In genomic region chr20:41173161-41173721, GRCh38 we compare ENCODE assay signal across 8 cellular contexts. TPM values are rescaled to one million over a fixed set of nuclear protein-coding genes. Genes with fewer than 3 reads are reported as not detected.
DNase-seq lines count a peak whose midpoint lies in the region; ATAC-seq, FAIRE-seq and TF ChIP-seq lines count a peak whose summit lies in the region.

No MANE protein-coding gene starts in this region.

- no peaks in the 10 kb centered on the region for H3K27me3 Mint-ChIP-seq in CD8-positive, alpha-beta memory T cell
- H3K27me3 Mint-ChIP-seq in HFFc6 (ENCODE audit: insufficient read depth) (peaks cover 15% of the 10 kb centered on the region), mesothelial cell of epicardium (ENCODE audit: low read depth) (no peaks in the 10 kb centered on the region)

- no peak overlapping the region for H3K27ac ChIP-seq in CD8-positive, alpha-beta memory T cell (ENCODE audit: low read depth, low read length)
- no peak overlapping the region for H3K27ac ChIP-seq in H1 (ENCODE audit: low read depth, low read length)

- no peak overlapping the region for H3K18ac ChIP-seq in H1 (ENCODE audit: extremely low read depth, low read length)

- no peaks in the 10 kb centered on the region for H3K23me2 ChIP-seq in H1 (ENCODE audit: low read depth, low read length)

- peaks cover 68% of the 10 kb centered on the region for H3K36me3 ChIP-seq in CD8-positive, alpha-beta memory T cell (ENCODE audit: insufficient read depth, low read length)
- H3K36me3 ChIP-seq in H1 (ENCODE audit: control insufficient read depth in 2 of 4, insufficient read depth in 4 of 4, low read length in 3 of 4), result peaks cover 37 to 77% (median 64%) of the 10 kb centered on the region in 4 experiments

- POLR2A ChIA-PET in CD8-positive, alpha-beta memory T cell (lab: Charles Lee), result interaction anchor here (0.7 to 1.6 kb wide), 3 partner anchors 31 to 167 kb away, joined by 3 to 5 read pairs (median 5); partner anchors contain the start of gene LPIN3
- POLR2A ChIA-PET in H1 (lab: Charles Lee; ENCODE audit: partially characterized antibody), result interaction anchor here (0.8 to 1.6 kb wide), 6 partner anchors 7 to 167 kb away, joined by 3 to 5 read pairs (median 3); partner anchors contain the start of genes LPIN3 and PLCG1

- no peak overlapping the region for H2BK12ac ChIP-seq in H1 (ENCODE audit: low read depth, low read length)

- H4K5ac ChIP-seq in H1 (ENCODE audit: insufficient read length, low read depth, low read length), result no peak overlapping the region

- no peak overlapping the region for H2BK15ac ChIP-seq in H1 (ENCODE audit: low read length)

- TF ChIP-seq CTCF in HFFc6 (IDR thresholded peaks at IDR 0.05) (peak; percentile 95), H1 (IDR thresholded peaks at IDR 0.05; ENCODE audit: control extremely low read depth in 1 of 3, insufficient read depth in 1 of 3, low read depth in 1 of 3, low read length in 3 of 3) (peak; percentile 95 to 98 (median 97)), mesothelial cell of epicardium (IDR thresholded peaks at IDR 0.05; ENCODE audit: unreplicated experiment) (peak; percentile 79)

- 60% methylated on average over 9 of the region's 9 CpGs; no CpG with 5 or more reads in 1 of the 2 experiments for WGBS in H1 (ENCODE audit: extremely low coverage in 1 of 2, insufficient coverage in 1 of 2, insufficient read length in 1 of 2, insufficient replicate concordance in 2 of 2, low coverage in 1 of 2, low lambda C conversion rate in 2 of 2, missing lambda C conversion rate in 1 of 2), 2 experiments

- no peak overlapping the region for H3K14ac ChIP-seq in H1 (ENCODE audit: insufficient read length)

- peak; percentile 43 to 69 (median 49) for DNase-seq in CD8-positive, alpha-beta memory T cell
- DNase-seq in HFFc6 (peak; percentile 54), NCI-H748 treated with DMSO at 0.1 percent for 48 hours (lab: John Stamatoyannopoulos, UW) (peak; percentile 34), H1 (ENCODE audit: low read depth in 1 of 2, low spot score in 2 of 2) (peak; percentile 38 to 93), mesothelial cell of epicardium (ENCODE audit: low spot score in 2 of 2, unreplicated experiment in 2 of 2) (peak; percentile 58 to 85)
- peak; percentile 32 to 49 for DNase-seq in activated CD8-positive, alpha-beta memory T cell treated with anti-CD3 and anti-CD28 coated beads for 4 hours (ENCODE audit: low read depth in 2 of 2)
- peak; percentile 19 to 35 for DNase-seq in stimulated activated CD8-positive, alpha-beta memory T cell treated with anti-CD3 and anti-CD28 coated beads, Interleukin-15, amount 100 ng/mL, for 4 hours (ENCODE audit: low read depth in 2 of 2)

- no peak overlapping the region for H4K91ac ChIP-seq in H1 (replicated peaks; ENCODE audit: insufficient read length, low read length)

- no peaks in the 10 kb centered on the region for H3K9me3 ChIP-seq in CD8-positive, alpha-beta memory T cell (ENCODE audit: low read length)
- H3K9me3 ChIP-seq in H1 (ENCODE audit: insufficient read depth in 2 of 2, low read depth in 1 of 2, low read length in 1 of 2), result no peaks in the 10 kb centered on the region

- H3K36me3 Mint-ChIP-seq in CD8-positive, alpha-beta memory T cell, result peaks cover 0 to 96% (median 22%) of the 10 kb centered on the region in 3 donors
- H3K36me3 Mint-ChIP-seq in HFFc6 (ENCODE audit: low read depth), result peaks cover 34% of the 10 kb centered on the region
- peaks cover 42% of the 10 kb centered on the region for H3K36me3 Mint-ChIP-seq in mesothelial cell of epicardium

- H3K27me3 ChIP-seq in CD8-positive, alpha-beta memory T cell (ENCODE audit: insufficient read depth, low read length, poor library complexity, severe bottlenecking), result no peaks in the 10 kb centered on the region
- H3K27me3 ChIP-seq in H1 (replicated peaks in 1 of 4; ENCODE audit: control insufficient read depth in 3 of 4, extremely low read depth in 1 of 4, insufficient read depth in 3 of 4, low read length in 3 of 4), result no peaks in the 10 kb centered on the region

- H4K8ac ChIP-seq in H1 (ENCODE audit: extremely low read depth, insufficient read depth, low read length), result no peak overlapping the region

- no peak overlapping the region for H3K4me3 ChIP-seq in CD8-positive, alpha-beta memory T cell (ENCODE audit: low read length)
- no peak overlapping the region for H3K4me3 ChIP-seq in H1 (ENCODE audit: extremely low read depth in 1 of 4, insufficient read depth in 2 of 4, low read depth in 3 of 4, low read length in 4 of 4)

- no peak overlapping the region for H2BK20ac ChIP-seq in H1 (ENCODE audit: low read length)

- H3K56ac ChIP-seq in H1 (replicated peaks; ENCODE audit: insufficient read length, low read depth, low read length), result no peak overlapping the region

- no peak for ATAC-seq in GM21528 (IDR thresholded peaks at IDR 0.05; ENCODE audit: low FRiP score, unreplicated experiment)

- no peaks in the 10 kb centered on the region; the same call in 1 of the 2 replicates for H3K79me1 ChIP-seq in H1 (ENCODE audit: low read depth, low read length)

- H3K4me3 Mint-ChIP-seq in CD8-positive, alpha-beta memory T cell, result no peak overlapping the region
- H3K4me3 Mint-ChIP-seq in HFFc6, result no peak overlapping the region
- H3K4me3 Mint-ChIP-seq in mesothelial cell of epicardium, result no peak overlapping the region

- CTCF ChIA-PET in CD8-positive, alpha-beta memory T cell (lab: Charles Lee), result interaction anchor here (0.7 to 3.6 kb wide), 21 partner anchors 8 to 210 kb away, joined by 3 to 49 read pairs (median 6); partner anchors contain the start of gene LPIN3
- CTCF ChIA-PET in H1 (lab: Charles Lee; ENCODE audit: partially characterized antibody), result interaction anchor here (0.6 to 7.3 kb wide), 53 partner anchors 8 to 261 kb away, joined by 3 to 112 read pairs (median 4); partner anchors contain the start of gene LPIN3

- no peak for TF ChIP-seq EP300 in H1 (IDR thresholded peaks at IDR 0.05; ENCODE audit: borderline replicate concordance in 1 of 2, low read depth in 2 of 2, low read length in 2 of 2)

- H3K9me3 Mint-ChIP-seq in CD8-positive, alpha-beta memory T cell, result no peaks in the 10 kb centered on the region
- H3K9me3 Mint-ChIP-seq in HFFc6 (no peaks in the 10 kb centered on the region), mesothelial cell of epicardium (no peaks in the 10 kb centered on the region)

- H3K4me2 ChIP-seq in H1 (ENCODE audit: insufficient read depth in 1 of 2, low read depth in 2 of 2, low read length in 2 of 2), result no peak overlapping the region

- H2BK5ac ChIP-seq in H1 (ENCODE audit: low read depth, low read length), result no peak overlapping the region

- peaks cover 17 to 18% of the 10 kb centered on the region in 2 experiments for H4K20me1 ChIP-seq in H1 (replicated peaks in 1 of 2; ENCODE audit: control insufficient read depth in 1 of 2, insufficient read depth in 2 of 2, low read length in 2 of 2)

- peaks cover 25 to 32% (median 28%) of the 10 kb centered on the region in 3 donors for H3K4me1 Mint-ChIP-seq in CD8-positive, alpha-beta memory T cell
- H3K4me1 Mint-ChIP-seq in HFFc6 (ENCODE audit: low read depth) (peaks cover 76% of the 10 kb centered on the region), mesothelial cell of epicardium (no peaks in the 10 kb centered on the region)

- no peak overlapping the region for H3K4ac ChIP-seq in H1 (replicated peaks; ENCODE audit: insufficient read length, low read depth, low read length)

- no peak overlapping the region for H2BK120ac ChIP-seq in H1 (replicated peaks; ENCODE audit: low read depth, low read length)

- peak overlapping the region; percentile 57 to 98 (median 82) for H3K27ac Mint-ChIP-seq in CD8-positive, alpha-beta memory T cell
- H3K27ac Mint-ChIP-seq in HFFc6 (peak overlapping the region; percentile 67), mesothelial cell of epicardium (no peak overlapping the region)

- H2AFZ ChIP-seq in H1 (ENCODE audit: low read length), result no peak overlapping the region

- no peaks in the 10 kb centered on the region for H3K4me1 ChIP-seq in CD8-positive, alpha-beta memory T cell (ENCODE audit: insufficient read depth, low read length)
- no peaks in the 10 kb centered on the region for H3K4me1 ChIP-seq in H1 (replicated peaks in 1 of 4; ENCODE audit: control insufficient read depth in 3 of 4, insufficient read depth in 4 of 4, low read length in 3 of 4)

- H3K79me2 ChIP-seq in H1 (ENCODE audit: control insufficient read depth in 1 of 2, insufficient read depth in 2 of 2, low read length in 2 of 2), result no peaks in the 10 kb centered on the region

- no peak overlapping the region for H2AK5ac ChIP-seq in H1 (ENCODE audit: low read depth, low read length)

- no peak for FAIRE-seq in H1 (lab: Jason Lieb, UNC)

- peak; percentile 94 to 98 for TF ChIP-seq RAD21 in H1 (IDR thresholded peaks at IDR 0.05 in 1 of 2, conservative IDR thresholded peaks at IDR 0.05 in 1 of 2; ENCODE audit: low read depth in 2 of 2, low read length in 2 of 2)

- 0 out of 3 replicates have a peak, but pooled peaks of 1 of the 2 experiments have one; percentile 29 for TF ChIP-seq POLR2A in H1 (IDR thresholded peaks at IDR 0.05; ENCODE audit: control extremely low read depth in 1 of 2, low read depth in 2 of 2, low read length in 2 of 2)

- H3K9ac ChIP-seq in H1 (replicated peaks in 1 of 4; ENCODE audit: extremely low read depth in 1 of 4, low read depth in 3 of 4, low read length in 3 of 4), result peak overlapping the region in 1 of 4 experiments; percentile 25; a peak in 2 of 7 replicates

- no peak overlapping the region for H3K23ac ChIP-seq in H1 (ENCODE audit: insufficient read length)

TF ChIP-seq in H1, 55 proteins besides CTCF, POLR2A, EP300 and RAD21 (continues in another document):
- TF ChIP-seq SUZ12 (IDR thresholded peaks at IDR 0.05; ENCODE audit: low read length) (no peak), E2F6 (IDR thresholded peaks at IDR 0.05) (peak; percentile 44; the same call in 1 of the 2 replicates)

RNA-seq across cellular contexts. Expression of gene PLCG1, which starts 35.9 kb away (rescaled TPM):
- total RNA-seq in CD8-positive, alpha-beta memory T cell, result 100 to 1,000 TPM; 104 to 108 TPM
- polyA plus RNA-seq in CD8-positive, alpha-beta memory T cell, result 73.5 TPM
- total RNA-seq in HFFc6 (2021; fragmentation: NEBNext Ultra II Directional; extraction: Animal tissue kit (Norgen Biotek cat#: 25700)), result 10 to 100 TPM; 44.4 to 62.1 (median 50.1) TPM
- total RNA-seq in H1 (2021; fragmentation: NEBNext Ultra II Directional; extraction: Animal tissue kit (Norgen Biotek cat#: 25700)), result 151 and 154 TPM in 2 replicates
- polyA plus RNA-seq in H1 (2011; rRNA removed), result 103 and 152 TPM in 2 replicates
- polyA plus RNA-seq in H1 (2011; cell fraction: cytosol; rRNA removed), result 138 TPM
- 726 TPM for polyA plus RNA-seq in H1 (2011; cell fraction: nucleus; rRNA removed)
- polyA plus RNA-seq in H1 (2012, experiment 1 of 2), result 123 to 166 TPM (median 150 TPM) in 4 replicates
- polyA plus RNA-seq in H1 (2012, experiment 2 of 2), result 127 TPM
- polyA plus RNA-seq in H1 (2013, experiment 1 of 2), result 83.5 TPM
- polyA plus RNA-seq in H1 (2013, experiment 2 of 2), result 72.0 TPM
- 164 and 175 TPM in 2 replicates for polyA minus RNA-seq in H1 (2011; rRNA and poly(A)+ RNA removed)
- polyA minus RNA-seq in H1 (2011; cell fraction: cytosol; rRNA and poly(A)+ RNA removed), result 123 TPM
- 248 TPM for polyA minus RNA-seq in H1 (2011; cell fraction: nucleus; rRNA and poly(A)+ RNA removed)
- total RNA-seq in mesothelial cell of epicardium, result 286 to 307 TPM (median 301 TPM) in 3 replicates
